Comparison of ENCODE assay signal across 6 cellular contexts in the genomic region with DNA sequence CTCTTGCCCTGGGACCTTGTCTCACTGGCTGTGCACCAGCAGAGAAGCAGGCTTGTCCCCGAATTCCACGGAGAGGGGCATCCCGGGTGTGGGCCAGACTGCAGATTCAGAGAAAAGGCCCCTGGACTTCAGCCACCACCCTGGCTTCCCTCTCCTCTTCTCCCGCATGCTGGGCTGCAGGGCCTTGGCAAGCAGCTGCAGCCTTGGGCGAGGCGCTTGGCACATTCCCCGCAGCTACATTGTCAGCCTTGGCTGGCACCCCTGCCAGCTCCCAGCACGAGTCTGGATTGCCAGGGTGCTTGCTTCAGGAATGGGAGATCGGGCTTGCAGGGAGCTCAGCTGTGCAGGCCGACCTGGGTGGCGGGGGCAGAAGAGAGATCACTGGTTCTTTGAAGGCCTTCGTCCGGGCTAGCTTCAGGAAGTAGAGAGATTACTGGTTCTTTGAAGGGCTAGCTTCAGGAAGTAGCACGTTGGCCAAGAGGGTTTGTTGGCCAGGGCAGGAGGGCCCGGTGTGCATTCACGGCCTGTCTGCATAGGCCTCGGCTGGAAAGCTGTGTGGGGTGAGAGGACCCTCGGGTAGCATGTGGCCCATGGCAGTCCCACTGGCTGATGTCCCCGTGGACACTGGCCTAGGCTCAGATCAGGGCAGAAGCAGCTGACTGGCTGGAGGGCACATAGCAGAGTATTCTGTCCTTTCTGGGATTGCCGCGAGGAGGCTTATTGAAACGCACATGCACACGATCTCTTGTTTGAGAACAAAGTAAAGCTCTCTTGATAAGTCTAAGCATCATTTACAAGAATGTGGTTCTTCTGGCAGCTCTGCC. TPM values are rescaled to one million over a fixed set of nuclear protein-coding genes. Genes with fewer than 3 reads are reported as not detected.
A peak's percentile ranks its signal among the peaks of the same experiment; 100 is the strongest.
DNase-seq lines count a peak whose midpoint lies in the region.

No MANE protein-coding gene starts in this region.

- DNase-seq in A172 (ENCODE audit: low spot score) (peak; percentile 62), M059J (ENCODE audit: low read depth) (peak; percentile 66), dermis blood vessel endothelial cell (peak; percentile 28), pons (ENCODE audit: low spot score) (peak; percentile 73), COLO829 (ENCODE audit: low spot score) (no peak)
- no peak for DNase-seq in activated effector memory CD4-positive, alpha-beta T cell treated with anti-CD3 and anti-CD28 coated beads, Interleukin-2, amount 50 U/mL, for 16 hours

RNA-seq across cellular contexts. Expression of a gene that starts 2.7 kb away (rescaled TPM):
- total RNA-seq in A172 (2014; rRNA removed; shearing (Covaris generic)) = 44.7 and 44.8 TPM in 2 replicates
- 27.4 and 42.9 TPM in 2 replicates for total RNA-seq in M059J (2014; rRNA removed; shearing (Covaris generic))
- total RNA-seq in dermis blood vessel endothelial cell = 10.0 and 16.6 TPM in 2 replicates

RNA-seq across cellular contexts. Expression of a gene that starts 3.1 kb away (rescaled TPM):
- 523 and 538 TPM in 2 replicates for total RNA-seq in A172 (2014; rRNA removed; shearing (Covaris generic))
- total RNA-seq in M059J (2014; rRNA removed; shearing (Covaris generic)) = 384 and 401 TPM in 2 replicates
- 303 and 321 TPM in 2 replicates for total RNA-seq in dermis blood vessel endothelial cell

RNA-seq across cellular contexts. Expression of a gene that starts 36.7 kb away (rescaled TPM):
- total RNA-seq in A172 (2014; rRNA removed; shearing (Covaris generic)) = 13.8 and 14.3 TPM in 2 replicates
- 1.2 and 2.2 TPM in 2 replicates for total RNA-seq in M059J (2014; rRNA removed; shearing (Covaris generic))
- 5.1 and 14.1 TPM in 2 replicates for total RNA-seq in dermis blood vessel endothelial cell

RNA-seq across cellular contexts. Expression of a gene that starts 39.6 kb away (rescaled TPM):
- total RNA-seq in A172 (2014; rRNA removed; shearing (Covaris generic)) = 17.1 and 25.6 TPM in 2 replicates
- total RNA-seq in M059J (2014; rRNA removed; shearing (Covaris generic)) = 13.6 and 24.5 TPM in 2 replicates
- total RNA-seq in dermis blood vessel endothelial cell = 3.3 and 4.6 TPM in 2 replicates

RNA-seq across cellular contexts. Expression of a gene that starts 53.5 kb away (rescaled TPM):
- total RNA-seq in A172 (2014; rRNA removed; shearing (Covaris generic)) = 0.59 and 2.2 TPM in 2 replicates
- total RNA-seq in M059J (2014; rRNA removed; shearing (Covaris generic)) = 0.20 TPM in 1 of 2 replicates, not detected in the other
- under 0.01 and 0.05 TPM in 2 replicates for total RNA-seq in dermis blood vessel endothelial cell

Comparison
In these comparisons a context has a peak if more than half of its experiments do, and no peak if none do; other contexts are left out.
1. DNase-seq: peak in A172 (single experiment), M059J (single experiment), dermis blood vessel endothelial cell (single experiment) and pons (single experiment); none in COLO829 (single experiment) and activated effector memory CD4-positive, alpha-beta T cell treated with anti-CD3 and anti-CD28 coated beads, Interleukin-2, amount 50 U/mL, for 16 hours (single experiment).